8 cellular contexts compared by ENCODE assay signal in genomic region chr2:222318712-222319575, GRCh38. TPM values are rescaled to one million over a fixed set of nuclear protein-coding genes. Genes with fewer than 3 reads are reported as not detected.
DNase-seq lines count a peak whose midpoint lies in the region; ATAC-seq and TF ChIP-seq lines count a peak whose summit lies in the region.

No MANE protein-coding gene starts in this region.

- H3K4me1 ChIP-seq in iPS-20b (ENCODE audit: insufficient read depth, low read length), result no peaks in the 10 kb centered on the region; the same call in 1 of the 2 replicates

- ATAC-seq in GM18870 (IDR thresholded peaks at IDR 0.05; ENCODE audit: unreplicated experiment) (peak; percentile 27), HG03060 (IDR thresholded peaks at IDR 0.05; ENCODE audit: low read depth, unreplicated experiment) (peak; percentile 20)
- peak; percentile 62 for ATAC-seq in activated naive CD8-positive, alpha-beta T cell treated with anti-CD3 and anti-CD28 coated beads, Interleukin-2, amount 50 U/mL, for 24 hours

- peak overlapping the region; percentile 86 to 99 for H3K4me3 Mint-ChIP-seq in CD14-positive monocyte
- H3K4me3 Mint-ChIP-seq in activated naive CD8-positive, alpha-beta T cell treated with anti-CD3 and anti-CD28 coated beads, Interleukin-2, amount 50 U/mL, for 24 hours, result peak overlapping the region; percentile 77

- H3K27me3 Mint-ChIP-seq in CD14-positive monocyte (ENCODE audit: low read depth in 3 of 3), result peaks cover 52 to 81% (median 62%) of the 10 kb centered on the region in 3 donors
- H3K27me3 Mint-ChIP-seq in activated naive CD8-positive, alpha-beta T cell treated with anti-CD3 and anti-CD28 coated beads, Interleukin-2, amount 50 U/mL, for 24 hours, result peaks cover 59% of the 10 kb centered on the region

- TF ChIP-seq CTCF in CD14-positive monocyte (IDR thresholded peaks at IDR 0.05), result no peak

- H3K9ac ChIP-seq in iPS-20b (ENCODE audit: low read depth, low read length), result no peak overlapping the region

- H3K9me3 ChIP-seq in iPS-20b (ENCODE audit: insufficient read depth, low read depth, low read length), result no peaks in the 10 kb centered on the region

- intact Hi-C loops in CD14-positive monocyte (cut with micrococcal nuclease), result loop anchor here (5.0 to 10.0 kb wide), 2 partner anchors 166 to 243 kb away; no protein-coding TSS in a partner anchor

- H3K27ac Mint-ChIP-seq in CD14-positive monocyte, result no peak overlapping the region
- no peak overlapping the region for H3K27ac Mint-ChIP-seq in activated naive CD8-positive, alpha-beta T cell treated with anti-CD3 and anti-CD28 coated beads, Interleukin-2, amount 50 U/mL, for 24 hours

- no peak for DNase-seq in CD14-positive monocyte (ENCODE audit: low spot score)
- DNase-seq in NCI-H2227 treated with DMSO at 0.1 percent for 48 hours (lab: John Stamatoyannopoulos, UW), result peak; percentile 39
- DNase-seq in activated naive CD8-positive, alpha-beta T cell treated with anti-CD3 and anti-CD28 coated beads, Interleukin-2, amount 50 U/mL, for 24 hours, result no peak
- DNase-seq in stimulated activated CD4-positive, alpha-beta T cell treated with anti-CD3 and anti-CD28 coated beads, Interleukin-4, amount 100 ng/mL, for 1 hour, result peak; percentile 38
- no peak for DNase-seq in ureter (ENCODE audit: low spot score)

- H3K36me3 ChIP-seq in iPS-20b (ENCODE audit: insufficient read depth, low read depth, low read length), result no peaks in the 10 kb centered on the region

- H3K4me3 ChIP-seq in iPS-20b (ENCODE audit: low read length), result peak overlapping the region; percentile 75

- H3K4me1 Mint-ChIP-seq in CD14-positive monocyte, result peaks cover 16% of the 10 kb centered on the region
- peaks cover 7% of the 10 kb centered on the region for H3K4me1 Mint-ChIP-seq in activated naive CD8-positive, alpha-beta T cell treated with anti-CD3 and anti-CD28 coated beads, Interleukin-2, amount 50 U/mL, for 24 hours

- H3K27me3 ChIP-seq in iPS-20b (ENCODE audit: insufficient read depth, low read length), result peaks cover 91% of the 10 kb centered on the region

- no peak overlapping the region for H3K27ac ChIP-seq in iPS-20b (ENCODE audit: low read length)

- H3K9me3 Mint-ChIP-seq in CD14-positive monocyte, result peaks cover 0 to 12% (median 3%) of the 10 kb centered on the region in 7 donors
- no peaks in the 10 kb centered on the region for H3K9me3 Mint-ChIP-seq in activated naive CD8-positive, alpha-beta T cell treated with anti-CD3 and anti-CD28 coated beads, Interleukin-2, amount 50 U/mL, for 24 hours

- peaks cover 8 to 11% of the 10 kb centered on the region in 2 donors for H3K36me3 Mint-ChIP-seq in CD14-positive monocyte
- H3K36me3 Mint-ChIP-seq in activated naive CD8-positive, alpha-beta T cell treated with anti-CD3 and anti-CD28 coated beads, Interleukin-2, amount 50 U/mL, for 24 hours (ENCODE audit: low read depth), result no peaks in the 10 kb centered on the region

RNA-seq across cellular contexts. Expression of gene PAX3, which starts 20.1 kb away (rescaled TPM):
- polyA plus RNA-seq in CD14-positive monocyte, result not detected
- total RNA-seq in ureter, result not detected

Comparison
In these comparisons a context has a peak if more than half of its experiments do, and no peak if none do; other contexts are left out.
1. DNase-seq: peak in NCI-H2227 treated with DMSO at 0.1 percent for 48 hours (single experiment) and stimulated activated CD4-positive, alpha-beta T cell treated with anti-CD3 and anti-CD28 coated beads, Interleukin-4, amount 100 ng/mL, for 1 hour (single experiment); none in CD14-positive monocyte (single experiment), activated naive CD8-positive, alpha-beta T cell treated with anti-CD3 and anti-CD28 coated beads, Interleukin-2, amount 50 U/mL, for 24 hours (single experiment) and ureter (single experiment).
2. Peak in every context shown above with its lines, with median percentiles within 50 percentile points of each other: ATAC-seq.